8 cellular contexts compared by ENCODE assay signal in genomic region chr4:121736735-121737351, GRCh38. TPM values are rescaled to one million over a fixed set of nuclear protein-coding genes. Genes with fewer than 3 reads are reported as not detected.
DNase-seq lines count a peak whose midpoint lies in the region; ATAC-seq, FAIRE-seq and TF ChIP-seq lines count a peak whose summit lies in the region.

No MANE protein-coding gene starts in this region.

- H3K27ac ChIP-seq in foreskin keratinocyte: no peak overlapping the region
- H3K27ac ChIP-seq in sigmoid colon: no peak overlapping the region

- DNase-seq in AG08395 (ENCODE audit: low spot score) (peak; percentile 65), EL (peak; percentile 65), foreskin keratinocyte (peak; percentile 17 to 49), sigmoid colon (no peak)
- DNase-seq in NK-92 treated with Interleukin-12 subunit alpha and Interleukin-12 subunit beta, amount 100 ng/mL, for 24 hours (lab: John Stamatoyannopoulos, UW): no peak

- ATAC-seq in foreskin keratinocyte: peak; percentile 87
- ATAC-seq in HG02759 (IDR thresholded peaks at IDR 0.05; ENCODE audit: unreplicated experiment): no peak

- H3K27me3 ChIP-seq in foreskin keratinocyte (no peaks in the 10 kb centered on the region), sigmoid colon (no peaks in the 10 kb centered on the region)

- H3K4me1 ChIP-seq in foreskin keratinocyte (no peaks in the 10 kb centered on the region), sigmoid colon (peaks cover 0 to 7% (median 0%) of the 10 kb centered on the region in 4 donors)

- intact Hi-C loops in sigmoid colon (cut with DNase I): loop anchor here (10.0 kb wide), 1 partner anchor 542 kb away; no protein-coding TSS in a partner anchor

- WGBS in sigmoid colon, 2 donors: 56 to 78% methylated on average over 5 of the region's 5 CpGs

- no peak for TF ChIP-seq POLR2A in sigmoid colon (IDR thresholded peaks at IDR 0.05)

- no peak overlapping the region for H3K4me3 ChIP-seq in sigmoid colon

- FAIRE-seq in TTC549 (lab: Jason Lieb, UNC): peak; percentile 79

- TF ChIP-seq EP300 in Ishikawa (IDR thresholded peaks at IDR 0.05; ENCODE audit: borderline replicate concordance) (no peak), sigmoid colon (IDR thresholded peaks at IDR 0.05) (no peak)

- peak; percentile 81 for TF ChIP-seq CTCF in foreskin keratinocyte (conservative IDR thresholded peaks at IDR 0.05)
- TF ChIP-seq CTCF in sigmoid colon (IDR thresholded peaks at IDR 0.05): peak in 3 of 4 experiments; percentile 29 to 48 (median 37)

- H3K9me3 ChIP-seq in sigmoid colon: no peaks in the 10 kb centered on the region

- H3K36me3 ChIP-seq in sigmoid colon: no peaks in the 10 kb centered on the region

- peak; percentile 86 for TF ChIP-seq RAD21 in Ishikawa (IDR thresholded peaks at IDR 0.05; ENCODE audit: low read depth)

TF ChIP-seq in Ishikawa, 13 proteins besides CTCF, POLR2A, EP300 and RAD21:
- no peak for TF ChIP-seq TEAD4 (IDR thresholded peaks at IDR 0.05)
- TF ChIP-seq CREB1 (IDR thresholded peaks at IDR 0.05; ENCODE audit: low read depth): no peak
- no peak for TF ChIP-seq FOXM1 (IDR thresholded peaks at IDR 0.05; ENCODE audit: borderline replicate concordance, low read depth)
- TF ChIP-seq REST (IDR thresholded peaks at IDR 0.05; ENCODE audit: low read depth): no peak
- no peak for TF ChIP-seq ZBTB7A (IDR thresholded peaks at IDR 0.05; ENCODE audit: low read depth)
- no peak for TF ChIP-seq YY1 (IDR thresholded peaks at IDR 0.05; ENCODE audit: low read depth)
- TF ChIP-seq CEBPB (IDR thresholded peaks at IDR 0.05): no peak
- TF ChIP-seq TCF12 (IDR thresholded peaks at IDR 0.05; ENCODE audit: low read depth): no peak

RNA-seq across cellular contexts. Expression of gene SMIM43, which starts 28.1 kb away (rescaled TPM):
- not detected in 2 replicates for total RNA-seq in foreskin keratinocyte
- 0.02 TPM in 1 of 2 replicates, not detected in the other for polyA plus RNA-seq in foreskin keratinocyte
- 1 to 10 TPM in 1 of 4 donors, under 1 TPM in 2, not detected in 1; 0.54 to 1.1 (median 0.66) TPM for total RNA-seq in sigmoid colon
- polyA plus RNA-seq in sigmoid colon: under 1 TPM in 1 of 3 donors, not detected in 2; 0.44 TPM

RNA-seq across cellular contexts. Expression of gene ANXA5, which starts 40.1 kb away (rescaled TPM):
- 445 and 484 TPM in 2 replicates for total RNA-seq in foreskin keratinocyte
- 393 and 397 TPM in 2 replicates for polyA plus RNA-seq in foreskin keratinocyte
- total RNA-seq in sigmoid colon: 100 to 1,000 TPM; 152 to 224 (median 180) TPM
- polyA plus RNA-seq in sigmoid colon: 100 to 1,000 TPM; 113 to 145 (median 121) TPM

Comparison
In these comparisons a context has a peak if more than half of its experiments do, and no peak if none do; other contexts are left out.
1. DNase-seq: peak in AG08395 (single experiment), EL (single experiment) and foreskin keratinocyte (2 of 2); none in sigmoid colon (single experiment) and NK-92 treated with Interleukin-12 subunit alpha and Interleukin-12 subunit beta, amount 100 ng/mL, for 24 hours (single experiment).